ENCODE assay signal across 14 cellular contexts in the genomic region with DNA sequence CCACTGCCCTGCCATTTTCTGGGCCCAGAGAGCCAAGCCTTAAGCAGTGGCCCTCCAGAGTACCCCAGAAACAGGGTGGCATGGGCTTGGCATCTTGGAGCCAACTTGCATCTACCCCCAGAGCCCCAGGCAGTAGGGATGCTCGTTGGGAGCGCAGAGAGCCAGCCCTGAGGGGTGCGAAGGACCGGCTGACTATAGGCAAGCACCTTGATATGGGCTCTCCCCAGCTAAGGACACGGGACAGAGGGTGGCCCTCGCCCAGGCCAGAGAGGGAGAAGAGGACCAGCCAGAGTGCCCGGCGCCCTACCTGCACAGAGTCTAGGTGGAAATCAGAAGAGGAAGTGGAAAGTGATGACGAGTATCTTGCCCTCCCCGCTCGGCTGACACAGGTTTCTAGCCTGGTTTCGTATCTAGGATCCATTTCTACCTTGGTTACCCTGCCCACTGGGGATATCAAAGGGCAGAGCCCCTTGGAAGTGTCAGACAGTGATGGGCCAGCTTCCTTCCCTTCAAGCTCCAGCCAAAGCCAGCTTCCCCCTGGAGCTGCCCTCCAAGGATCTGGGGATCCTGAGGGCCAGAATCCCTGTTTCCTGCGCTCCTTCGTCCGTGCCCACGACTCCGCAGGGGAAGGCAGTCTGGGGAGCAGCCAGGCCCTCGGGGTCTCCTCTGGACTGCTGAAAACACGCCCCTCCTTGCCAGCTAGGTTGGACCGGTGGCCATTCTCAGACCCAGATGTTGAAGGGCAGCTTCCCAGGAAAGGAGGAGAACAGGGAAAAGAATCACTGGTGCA. TPM values are rescaled to one million over a fixed set of nuclear protein-coding genes. Genes with fewer than 3 reads are reported as not detected.
DNase-seq lines count a peak whose midpoint lies in the region; ATAC-seq and TF ChIP-seq lines count a peak whose summit lies in the region.
"Had no signal": no experiment of that assay in that cellular context is flagged by ENCODE, and none has a peak within 500 bp of the region (broad histone marks: within the 10 kb centered on the region; RNA-seq: fewer than 3 reads in every experiment).

No MANE protein-coding gene starts in this region.

- WGBS in sigmoid colon, 2 donors, result 90 to 91% methylated on average over 20 of the region's 20 CpGs

- TF ChIP-seq CTCF in endothelial cell (IDR thresholded peaks at IDR 0.05; ENCODE audit: unreplicated experiment) (no peak), sigmoid colon (IDR thresholded peaks at IDR 0.05) (no peak)

- no peak overlapping the region for H3K4me3 ChIP-seq in sigmoid colon
- H3K4me3 ChIP-seq: suprapubic skin had no signal

- no peak overlapping the region for H3K27ac Mint-ChIP-seq in endothelial cell (ENCODE audit: unreplicated experiment)

- TF ChIP-seq EP300 in sigmoid colon (IDR thresholded peaks at IDR 0.05), result no peak

- TF ChIP-seq POLR2A in sigmoid colon (IDR thresholded peaks at IDR 0.05), result no peak

- H3K27me3 ChIP-seq in sigmoid colon, result no peaks in the 10 kb centered on the region
- H3K27me3 ChIP-seq: suprapubic skin had no signal

- peak; percentile 25 for DNase-seq in GM19238 (ENCODE audit: insufficient read length, low spot score)
- no peak for DNase-seq in endothelial cell (ENCODE audit: low spot score)
- DNase-seq in DMS153 treated with DMSO at 0.1 percent for 48 hours (lab: John Stamatoyannopoulos, UW; ENCODE audit: unreplicated experiment), result no peak
- DNase-seq in sigmoid colon, result no peak
- DNase-seq in NCI-H2227 treated with DMSO at 0.1 percent for 48 hours (lab: John Stamatoyannopoulos, UW), result no peak
- no peak for DNase-seq in HuH-7 (ENCODE audit: low spot score)
- DNase-seq: activated naive CD4-positive, alpha-beta T cell treated with anti-CD3 and anti-CD28 coated beads, Interleukin-2, amount 50 U/mL, for 16 hours; KG1; stimulated activated CD4-positive, alpha-beta T cell treated with anti-CD3 and anti-CD28 coated beads, Interleukin-4, amount 100 ng/mL, for 24 hours had no signal

- peaks cover 59% of the 10 kb centered on the region for H3K36me3 Mint-ChIP-seq in endothelial cell (ENCODE audit: low read depth, unreplicated experiment)

- H3K4me1 ChIP-seq in sigmoid colon, result peaks cover 0 to 83% (median 69%) of the 10 kb centered on the region in 4 donors

- peaks cover 76% of the 10 kb centered on the region for H3K4me1 Mint-ChIP-seq in endothelial cell (ENCODE audit: unreplicated experiment)

- ATAC-seq in GM18498 (IDR thresholded peaks at IDR 0.05; ENCODE audit: unreplicated experiment), result peak; percentile 65
- ATAC-seq in HG02973 (IDR thresholded peaks at IDR 0.05; ENCODE audit: unreplicated experiment), result peak; percentile 43
- ATAC-seq: activated CD4-positive, CD25-positive, alpha-beta regulatory T cell treated with anti-CD3 and anti-CD28 coated beads, Interleukin-2, amount 50 U/mL, for 24 hours had no signal

- peak overlapping the region in 1 of 4 donors; percentile 16 for H3K27ac ChIP-seq in sigmoid colon
- H3K27ac ChIP-seq: parathyroid adenoma, suprapubic skin had no signal

- no peaks in the 10 kb centered on the region for H3K9me3 Mint-ChIP-seq in endothelial cell (ENCODE audit: unreplicated experiment)

- peak overlapping the region; percentile 17 for H3K4me3 Mint-ChIP-seq in endothelial cell (ENCODE audit: unreplicated experiment)

- intact Hi-C loops in sigmoid colon (cut with DNase I), result no loop called here

- H3K36me3 ChIP-seq in sigmoid colon, result peaks cover 5 to 35% (median 12%) of the 10 kb centered on the region in 4 donors

- H3K27me3 Mint-ChIP-seq in endothelial cell (ENCODE audit: unreplicated experiment), result peaks cover 16% of the 10 kb centered on the region

- no peaks in the 10 kb centered on the region for H3K9me3 ChIP-seq in sigmoid colon
- H3K9me3 ChIP-seq: suprapubic skin had no signal

RNA-seq across cellular contexts. Expression of a gene that starts 16.2 kb away (rescaled TPM):
- total RNA-seq in endothelial cell (ENCODE audit: unreplicated experiment) (63.3 TPM), sigmoid colon (10 to 100 TPM; 24.4 to 32.1 (median 28.6) TPM)
- polyA plus RNA-seq in sigmoid colon, result 1 to 10 TPM; 1.6 to 6.9 (median 4.2) TPM

RNA-seq across cellular contexts. Expression of a gene that starts 57.5 kb away (rescaled TPM):
- 160 TPM for total RNA-seq in endothelial cell (ENCODE audit: unreplicated experiment)
- 10 to 100 TPM; 61.9 to 88.1 (median 83.9) TPM for total RNA-seq in sigmoid colon
- 100 to 1,000 TPM; 125 to 209 (median 142) TPM for polyA plus RNA-seq in sigmoid colon
